In the genomic region with DNA sequence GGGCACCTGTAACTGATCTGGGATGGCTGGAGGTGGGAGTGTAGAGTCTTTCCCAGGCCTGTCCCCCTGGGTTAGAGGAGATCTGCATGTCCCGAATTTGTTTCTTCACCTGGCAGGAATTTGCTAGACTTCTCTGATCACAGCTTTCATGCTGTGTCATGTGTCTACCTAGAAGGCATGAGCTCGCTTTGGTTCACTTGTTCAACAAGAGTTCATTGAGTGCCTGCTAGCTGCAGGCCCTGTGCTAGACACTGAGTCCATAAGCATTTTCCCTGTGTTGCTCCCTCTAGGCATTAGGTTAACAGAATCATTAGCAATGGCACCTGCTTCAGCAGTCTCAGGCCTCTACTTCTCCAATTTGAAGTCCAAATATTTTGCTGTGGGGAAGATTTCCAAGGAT, we compare ENCODE assay signal across 14 cellular contexts.
DNase-seq lines count a peak whose midpoint lies in the region; ATAC-seq and TF ChIP-seq lines count a peak whose summit lies in the region.
"Had no signal": no experiment of that assay in that cellular context is flagged by ENCODE, and none has a peak within 500 bp of the region (broad histone marks: within the 10 kb centered on the region; RNA-seq: fewer than 3 reads in every experiment).

No MANE protein-coding gene starts in this region.

- H3K27ac ChIP-seq in cardiac muscle cell = peak overlapping the region; percentile 79
- H3K27ac ChIP-seq: HL-60 had no signal

- H3K27me3 Mint-ChIP-seq in WTC11 (ENCODE audit: low read depth) = no peaks in the 10 kb centered on the region
- no peaks in the 10 kb centered on the region for H3K27me3 Mint-ChIP-seq in type B pancreatic cell
- H3K27me3 Mint-ChIP-seq: B cell; CD4-positive, alpha-beta T cell had no signal

- TF ChIP-seq CTCF in cardiac muscle cell (IDR thresholded peaks at IDR 0.05; ENCODE audit: low read depth, low read length) (no peak), WTC11 (IDR thresholded peaks at IDR 0.05) (no peak), omental fat pad (IDR thresholded peaks at IDR 0.05) (no peak), type B pancreatic cell (conservative IDR thresholded peaks at IDR 0.05) (no peak)

- peaks cover 44% of the 10 kb centered on the region for H3K4me1 ChIP-seq in cardiac muscle cell (ENCODE audit: low read depth)

- intact Hi-C loops in left ventricle myocardium superior (cut with micrococcal nuclease) = no loop called here

- DNase-seq in cardiac muscle cell (ENCODE audit: low read depth in 1 of 2, low spot score in 1 of 2) (no peak), left ventricle myocardium superior (no peak), WTC11 (ENCODE audit: low spot score) (no peak), omental fat pad (ENCODE audit: low spot score) (no peak), type B pancreatic cell (ENCODE audit: extremely low spot score, unreplicated experiment) (no peak), hepatic stellate cell (ENCODE audit: low spot score) (no peak)
- no peak for DNase-seq in activated naive CD4-positive, alpha-beta T cell treated with anti-CD3 and anti-CD28 coated beads, Interleukin-2, amount 50 U/mL, for 16 hours
- DNase-seq: Calu3; CD4-positive, alpha-beta T cell; DMS 273 treated with DMSO at 0.1 percent for 48 hours; H7 had no signal

- no peaks in the 10 kb centered on the region for H3K9me3 ChIP-seq in cardiac muscle cell (ENCODE audit: low read depth)

- POLR2A ChIA-PET in WTC11 (lab: Charles Lee) = no interaction called here

- peaks cover 47% of the 10 kb centered on the region for H3K36me3 ChIP-seq in cardiac muscle cell

- H3K27me3 ChIP-seq in cardiac muscle cell = no peaks in the 10 kb centered on the region

- no peaks in the 10 kb centered on the region for H3K9me3 Mint-ChIP-seq in WTC11
- no peaks in the 10 kb centered on the region for H3K9me3 Mint-ChIP-seq in type B pancreatic cell
- H3K9me3 Mint-ChIP-seq: CD4-positive, alpha-beta T cell; GM23338 had no signal

- ATAC-seq in left ventricle myocardium superior = no peak
- no peak for ATAC-seq in WTC11
- ATAC-seq in omental fat pad (ENCODE audit: low FRiP score) = peak; percentile 6
- ATAC-seq: GM23338 had no signal

- peaks cover 62% of the 10 kb centered on the region for H3K36me3 Mint-ChIP-seq in WTC11
- peaks cover 56% of the 10 kb centered on the region for H3K36me3 Mint-ChIP-seq in type B pancreatic cell

- CTCF ChIA-PET in WTC11 (lab: Charles Lee) = interaction anchor here (0.6 kb wide), 1 partner anchor 287 kb away, joined by 6 read pairs; no protein-coding TSS in a partner anchor

- no peak overlapping the region for H3K4me3 ChIP-seq in cardiac muscle cell
- H3K4me3 ChIP-seq: GM23338 had no signal

- peak overlapping the region; percentile 22; the same call in 1 of the 2 replicates for H3K27ac Mint-ChIP-seq in WTC11
- peak overlapping the region; percentile 44 for H3K27ac Mint-ChIP-seq in type B pancreatic cell
- H3K27ac Mint-ChIP-seq: B cell; CD4-positive, alpha-beta T cell; GM23338 had no signal

- no peaks in the 10 kb centered on the region for H3K4me1 Mint-ChIP-seq in WTC11
- H3K4me1 Mint-ChIP-seq in type B pancreatic cell (ENCODE audit: unreplicated experiment) = no peaks in the 10 kb centered on the region
- H3K4me1 Mint-ChIP-seq: B cell, GM23338 had no signal

- H3K4me3 Mint-ChIP-seq in WTC11 (no peak overlapping the region), type B pancreatic cell (no peak overlapping the region)
- H3K4me3 Mint-ChIP-seq: B cell; CD4-positive, alpha-beta T cell; GM23338 had no signal

TF ChIP-seq in WTC11, 78 proteins besides CTCF, POLR2A, EP300 and RAD21:
- TF ChIP-seq IRF1 (CRISPR knock-in tag; IDR thresholded peaks at IDR 0.05) (no peak), SMAD4 (CRISPR knock-in tag; IDR thresholded peaks at IDR 0.05) (no peak), ZSCAN18 (CRISPR knock-in tag; IDR thresholded peaks at IDR 0.05) (no peak)
- TF ChIP-seq, protein P1, sequence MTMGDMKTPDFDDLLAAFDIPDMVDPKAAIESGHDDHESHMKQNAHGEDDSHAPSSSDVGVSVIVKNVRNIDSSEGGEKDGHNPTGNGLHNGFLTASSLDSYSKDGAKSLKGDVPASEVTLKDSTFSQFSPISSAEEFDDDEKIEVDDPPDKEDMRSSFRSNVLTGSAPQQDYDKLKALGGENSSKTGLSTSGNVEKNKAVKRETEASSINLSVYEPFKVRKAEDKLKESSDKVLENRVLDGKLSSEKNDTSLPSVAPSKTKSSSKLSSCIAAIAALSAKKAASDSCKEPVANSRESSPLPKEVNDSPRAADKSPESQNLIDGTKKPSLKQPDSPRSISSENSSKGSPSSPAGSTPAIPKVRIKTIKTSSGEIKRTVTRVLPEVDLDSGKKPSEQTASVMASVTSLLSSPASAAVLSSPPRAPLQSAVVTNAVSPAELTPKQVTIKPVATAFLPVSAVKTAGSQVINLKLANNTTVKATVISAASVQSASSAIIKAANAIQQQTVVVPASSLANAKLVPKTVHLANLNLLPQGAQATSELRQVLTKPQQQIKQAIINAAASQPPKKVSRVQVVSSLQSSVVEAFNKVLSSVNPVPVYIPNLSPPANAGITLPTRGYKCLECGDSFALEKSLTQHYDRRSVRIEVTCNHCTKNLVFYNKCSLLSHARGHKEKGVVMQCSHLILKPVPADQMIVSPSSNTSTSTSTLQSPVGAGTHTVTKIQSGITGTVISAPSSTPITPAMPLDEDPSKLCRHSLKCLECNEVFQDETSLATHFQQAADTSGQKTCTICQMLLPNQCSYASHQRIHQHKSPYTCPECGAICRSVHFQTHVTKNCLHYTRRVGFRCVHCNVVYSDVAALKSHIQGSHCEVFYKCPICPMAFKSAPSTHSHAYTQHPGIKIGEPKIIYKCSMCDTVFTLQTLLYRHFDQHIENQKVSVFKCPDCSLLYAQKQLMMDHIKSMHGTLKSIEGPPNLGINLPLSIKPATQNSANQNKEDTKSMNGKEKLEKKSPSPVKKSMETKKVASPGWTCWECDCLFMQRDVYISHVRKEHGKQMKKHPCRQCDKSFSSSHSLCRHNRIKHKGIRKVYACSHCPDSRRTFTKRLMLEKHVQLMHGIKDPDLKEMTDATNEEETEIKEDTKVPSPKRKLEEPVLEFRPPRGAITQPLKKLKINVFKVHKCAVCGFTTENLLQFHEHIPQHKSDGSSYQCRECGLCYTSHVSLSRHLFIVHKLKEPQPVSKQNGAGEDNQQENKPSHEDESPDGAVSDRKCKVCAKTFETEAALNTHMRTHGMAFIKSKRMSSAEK (CRISPR knock-in tag; IDR thresholded peaks at IDR 0.05; ENCODE audit: borderline replicate concordance) = no peak
